ENCODE assay signal across 1 cellular context in the genomic region with DNA sequence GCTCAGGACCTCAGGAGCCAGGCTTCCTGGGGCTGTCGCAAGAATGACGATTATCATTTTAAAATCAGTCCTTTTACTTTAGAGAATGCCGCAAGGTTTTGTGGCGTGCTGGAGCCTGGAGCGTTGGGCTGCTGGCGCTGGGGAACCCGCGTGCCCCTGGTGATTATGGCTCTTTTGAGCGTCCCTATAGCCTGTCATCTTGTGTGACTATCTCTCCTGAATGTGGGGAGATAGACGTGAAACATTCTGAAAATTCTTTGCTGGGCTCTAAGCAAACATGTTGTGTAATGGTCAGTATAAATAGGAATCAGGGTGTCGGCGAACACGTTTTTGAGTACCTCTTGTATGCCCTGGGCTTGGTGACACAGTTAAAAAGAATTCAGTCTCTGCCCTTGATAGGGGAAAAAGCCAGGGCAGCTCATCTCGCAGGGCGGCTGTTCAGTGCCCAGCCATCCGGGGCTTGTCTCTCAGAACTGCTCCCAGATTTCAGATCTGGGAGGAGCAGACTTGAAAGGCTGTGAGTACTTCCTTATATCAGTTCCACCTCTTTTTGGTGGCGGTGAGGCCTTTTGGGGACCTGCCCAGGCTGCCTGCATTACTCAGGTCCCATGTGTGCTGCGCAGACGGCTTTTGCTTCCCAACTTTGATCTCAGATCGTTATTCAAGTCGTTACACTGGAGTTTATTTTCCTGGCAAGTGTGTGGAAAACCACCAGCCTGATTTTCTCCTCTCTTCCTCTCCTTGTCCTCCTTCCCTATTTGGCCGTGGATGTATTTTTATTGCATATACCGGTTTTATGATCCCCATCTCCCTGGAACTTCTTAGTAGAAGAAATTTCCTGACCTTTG.
TF ChIP-seq lines count a peak whose summit lies in the region.

No MANE protein-coding gene starts in this region.

TF ChIP-seq in HepG2, 621 proteins besides CTCF, POLR2A, EP300 and RAD21 (continued from another document and continues in another):
- TF ChIP-seq, protein P1, sequence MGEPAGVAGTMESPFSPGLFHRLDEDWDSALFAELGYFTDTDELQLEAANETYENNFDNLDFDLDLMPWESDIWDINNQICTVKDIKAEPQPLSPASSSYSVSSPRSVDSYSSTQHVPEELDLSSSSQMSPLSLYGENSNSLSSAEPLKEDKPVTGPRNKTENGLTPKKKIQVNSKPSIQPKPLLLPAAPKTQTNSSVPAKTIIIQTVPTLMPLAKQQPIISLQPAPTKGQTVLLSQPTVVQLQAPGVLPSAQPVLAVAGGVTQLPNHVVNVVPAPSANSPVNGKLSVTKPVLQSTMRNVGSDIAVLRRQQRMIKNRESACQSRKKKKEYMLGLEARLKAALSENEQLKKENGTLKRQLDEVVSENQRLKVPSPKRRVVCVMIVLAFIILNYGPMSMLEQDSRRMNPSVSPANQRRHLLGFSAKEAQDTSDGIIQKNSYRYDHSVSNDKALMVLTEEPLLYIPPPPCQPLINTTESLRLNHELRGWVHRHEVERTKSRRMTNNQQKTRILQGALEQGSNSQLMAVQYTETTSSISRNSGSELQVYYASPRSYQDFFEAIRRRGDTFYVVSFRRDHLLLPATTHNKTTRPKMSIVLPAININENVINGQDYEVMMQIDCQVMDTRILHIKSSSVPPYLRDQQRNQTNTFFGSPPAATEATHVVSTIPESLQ (CRISPR knock-in tag; conservative IDR thresholded peaks at IDR 0.05), result no peak; the same call in 1 of the 2 replicates
- TF ChIP-seq ZNF609 (CRISPR knock-in tag; IDR thresholded peaks at IDR 0.05; ENCODE audit: borderline replicate concordance) (peak; percentile 84; the same call in 1 of the 2 replicates), GZF1 (CRISPR knock-in tag; IDR thresholded peaks at IDR 0.05) (no peak), ZNF614 (CRISPR knock-in tag; IDR thresholded peaks at IDR 0.05; ENCODE audit: borderline replicate concordance) (peak; percentile 96), EZH2 (conservative IDR thresholded peaks at IDR 0.05; ENCODE audit: low read depth, low read length) (no peak), ZNF431 (CRISPR knock-in tag; IDR thresholded peaks at IDR 0.05; ENCODE audit: borderline replicate concordance, low read depth) (peak; percentile 33; the same call in 1 of the 2 replicates), MEIS1 (CRISPR knock-in tag; IDR thresholded peaks at IDR 0.05; ENCODE audit: borderline replicate concordance) (no peak), ZBTB3 (CRISPR knock-in tag; IDR thresholded peaks at IDR 0.05; ENCODE audit: borderline replicate concordance, low read depth) (no peak), HDAC1 (CRISPR knock-in tag; IDR thresholded peaks at IDR 0.05) (peak; percentile 79), JUN (CRISPR knock-in tag; IDR thresholded peaks at IDR 0.05) (peak; percentile 93), BRD4 (CRISPR knock-in tag; IDR thresholded peaks at IDR 0.05) (no peak), HNRNPK (IDR thresholded peaks at IDR 0.05; ENCODE audit: low read depth, low read length, poor library complexity, severe bottlenecking) (no peak), BORCS8-MEF2B (CRISPR knock-in tag; IDR thresholded peaks at IDR 0.05) (no peak), NR3C1 (CRISPR knock-in tag; IDR thresholded peaks at IDR 0.05) (no peak), TOPORS (CRISPR knock-in tag; IDR thresholded peaks at IDR 0.05) (no peak), ELF3 (CRISPR knock-in tag; IDR thresholded peaks at IDR 0.05) (peak; percentile 94), REXO4 (CRISPR knock-in tag; IDR thresholded peaks at IDR 0.05; ENCODE audit: borderline replicate concordance) (no peak), FOXO1 (CRISPR knock-in tag; IDR thresholded peaks at IDR 0.05) (peak; percentile 87; the same call in 1 of the 2 replicates), ARNT (IDR thresholded peaks at IDR 0.05) (no peak), ATF5 (CRISPR knock-in tag; IDR thresholded peaks at IDR 0.05; ENCODE audit: low read depth) (no peak; the same call in 1 of the 2 replicates), PCBP2 (optimal IDR thresholded peaks at IDR 0.05; ENCODE audit: low read depth, low read length, poor library complexity, severe bottlenecking) (no peak), SAP130 (CRISPR knock-in tag; IDR thresholded peaks at IDR 0.05; ENCODE audit: low read depth) (peak; percentile 97), ZFP82 (CRISPR knock-in tag; IDR thresholded peaks at IDR 0.05; ENCODE audit: borderline replicate concordance) (0 out of 2 replicates have a peak, but pooled peaks have one; percentile 28), ZFP41 (CRISPR knock-in tag; IDR thresholded peaks at IDR 0.05; ENCODE audit: borderline replicate concordance) (no peak), LCORL (IDR thresholded peaks at IDR 0.05) (peak; percentile 80; the same call in 1 of the 2 replicates), LCORL (CRISPR knock-in tag; IDR thresholded peaks at IDR 0.05) (peak; percentile 98), PRMT3 (CRISPR knock-in tag; IDR thresholded peaks at IDR 0.05; ENCODE audit: borderline replicate concordance, low read depth) (no peak), SNAPC5 (CRISPR knock-in tag; IDR thresholded peaks at IDR 0.05; ENCODE audit: borderline replicate concordance) (no peak; the same call in 1 of the 2 replicates), FOXA3 (CRISPR knock-in tag; IDR thresholded peaks at IDR 0.05) (peak; percentile 96)
- TF ChIP-seq, protein P2, sequence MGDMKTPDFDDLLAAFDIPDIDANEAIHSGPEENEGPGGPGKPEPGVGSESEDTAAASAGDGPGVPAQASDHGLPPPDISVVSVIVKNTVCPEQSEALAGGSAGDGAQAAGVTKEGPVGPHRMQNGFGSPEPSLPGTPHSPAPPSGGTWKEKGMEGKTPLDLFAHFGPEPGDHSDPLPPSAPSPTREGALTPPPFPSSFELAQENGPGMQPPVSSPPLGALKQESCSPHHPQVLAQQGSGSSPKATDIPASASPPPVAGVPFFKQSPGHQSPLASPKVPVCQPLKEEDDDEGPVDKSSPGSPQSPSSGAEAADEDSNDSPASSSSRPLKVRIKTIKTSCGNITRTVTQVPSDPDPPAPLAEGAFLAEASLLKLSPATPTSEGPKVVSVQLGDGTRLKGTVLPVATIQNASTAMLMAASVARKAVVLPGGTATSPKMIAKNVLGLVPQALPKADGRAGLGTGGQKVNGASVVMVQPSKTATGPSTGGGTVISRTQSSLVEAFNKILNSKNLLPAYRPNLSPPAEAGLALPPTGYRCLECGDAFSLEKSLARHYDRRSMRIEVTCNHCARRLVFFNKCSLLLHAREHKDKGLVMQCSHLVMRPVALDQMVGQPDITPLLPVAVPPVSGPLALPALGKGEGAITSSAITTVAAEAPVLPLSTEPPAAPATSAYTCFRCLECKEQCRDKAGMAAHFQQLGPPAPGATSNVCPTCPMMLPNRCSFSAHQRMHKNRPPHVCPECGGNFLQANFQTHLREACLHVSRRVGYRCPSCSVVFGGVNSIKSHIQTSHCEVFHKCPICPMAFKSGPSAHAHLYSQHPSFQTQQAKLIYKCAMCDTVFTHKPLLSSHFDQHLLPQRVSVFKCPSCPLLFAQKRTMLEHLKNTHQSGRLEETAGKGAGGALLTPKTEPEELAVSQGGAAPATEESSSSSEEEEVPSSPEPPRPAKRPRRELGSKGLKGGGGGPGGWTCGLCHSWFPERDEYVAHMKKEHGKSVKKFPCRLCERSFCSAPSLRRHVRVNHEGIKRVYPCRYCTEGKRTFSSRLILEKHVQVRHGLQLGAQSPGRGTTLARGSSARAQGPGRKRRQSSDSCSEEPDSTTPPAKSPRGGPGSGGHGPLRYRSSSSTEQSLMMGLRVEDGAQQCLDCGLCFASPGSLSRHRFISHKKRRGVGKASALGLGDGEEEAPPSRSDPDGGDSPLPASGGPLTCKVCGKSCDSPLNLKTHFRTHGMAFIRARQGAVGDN (CRISPR knock-in tag; IDR thresholded peaks at IDR 0.05), result peak; percentile 58
- TF ChIP-seq, protein P3, sequence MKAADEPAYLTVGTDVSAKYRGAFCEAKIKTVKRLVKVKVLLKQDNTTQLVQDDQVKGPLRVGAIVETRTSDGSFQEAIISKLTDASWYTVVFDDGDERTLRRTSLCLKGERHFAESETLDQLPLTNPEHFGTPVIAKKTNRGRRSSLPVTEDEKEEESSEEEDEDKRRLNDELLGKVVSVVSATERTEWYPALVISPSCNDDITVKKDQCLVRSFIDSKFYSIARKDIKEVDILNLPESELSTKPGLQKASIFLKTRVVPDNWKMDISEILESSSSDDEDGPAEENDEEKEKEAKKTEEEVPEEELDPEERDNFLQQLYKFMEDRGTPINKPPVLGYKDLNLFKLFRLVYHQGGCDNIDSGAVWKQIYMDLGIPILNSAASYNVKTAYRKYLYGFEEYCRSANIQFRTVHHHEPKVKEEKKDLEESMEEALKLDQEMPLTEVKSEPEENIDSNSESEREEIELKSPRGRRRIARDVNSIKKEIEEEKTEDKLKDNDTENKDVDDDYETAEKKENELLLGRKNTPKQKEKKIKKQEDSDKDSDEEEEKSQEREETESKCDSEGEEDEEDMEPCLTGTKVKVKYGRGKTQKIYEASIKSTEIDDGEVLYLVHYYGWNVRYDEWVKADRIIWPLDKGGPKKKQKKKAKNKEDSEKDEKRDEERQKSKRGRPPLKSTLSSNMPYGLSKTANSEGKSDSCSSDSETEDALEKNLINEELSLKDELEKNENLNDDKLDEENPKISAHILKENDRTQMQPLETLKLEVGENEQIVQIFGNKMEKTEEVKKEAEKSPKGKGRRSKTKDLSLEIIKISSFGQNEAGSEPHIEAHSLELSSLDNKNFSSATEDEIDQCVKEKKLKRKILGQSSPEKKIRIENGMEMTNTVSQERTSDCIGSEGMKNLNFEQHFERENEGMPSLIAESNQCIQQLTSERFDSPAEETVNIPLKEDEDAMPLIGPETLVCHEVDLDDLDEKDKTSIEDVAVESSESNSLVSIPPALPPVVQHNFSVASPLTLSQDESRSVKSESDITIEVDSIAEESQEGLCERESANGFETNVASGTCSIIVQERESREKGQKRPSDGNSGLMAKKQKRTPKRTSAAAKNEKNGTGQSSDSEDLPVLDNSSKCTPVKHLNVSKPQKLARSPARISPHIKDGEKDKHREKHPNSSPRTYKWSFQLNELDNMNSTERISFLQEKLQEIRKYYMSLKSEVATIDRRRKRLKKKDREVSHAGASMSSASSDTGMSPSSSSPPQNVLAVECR (CRISPR knock-in tag; IDR thresholded peaks at IDR 0.05; ENCODE audit: borderline replicate concordance), result peak; percentile 80; the same call in 1 of the 2 replicates
- TF ChIP-seq, protein P4, sequence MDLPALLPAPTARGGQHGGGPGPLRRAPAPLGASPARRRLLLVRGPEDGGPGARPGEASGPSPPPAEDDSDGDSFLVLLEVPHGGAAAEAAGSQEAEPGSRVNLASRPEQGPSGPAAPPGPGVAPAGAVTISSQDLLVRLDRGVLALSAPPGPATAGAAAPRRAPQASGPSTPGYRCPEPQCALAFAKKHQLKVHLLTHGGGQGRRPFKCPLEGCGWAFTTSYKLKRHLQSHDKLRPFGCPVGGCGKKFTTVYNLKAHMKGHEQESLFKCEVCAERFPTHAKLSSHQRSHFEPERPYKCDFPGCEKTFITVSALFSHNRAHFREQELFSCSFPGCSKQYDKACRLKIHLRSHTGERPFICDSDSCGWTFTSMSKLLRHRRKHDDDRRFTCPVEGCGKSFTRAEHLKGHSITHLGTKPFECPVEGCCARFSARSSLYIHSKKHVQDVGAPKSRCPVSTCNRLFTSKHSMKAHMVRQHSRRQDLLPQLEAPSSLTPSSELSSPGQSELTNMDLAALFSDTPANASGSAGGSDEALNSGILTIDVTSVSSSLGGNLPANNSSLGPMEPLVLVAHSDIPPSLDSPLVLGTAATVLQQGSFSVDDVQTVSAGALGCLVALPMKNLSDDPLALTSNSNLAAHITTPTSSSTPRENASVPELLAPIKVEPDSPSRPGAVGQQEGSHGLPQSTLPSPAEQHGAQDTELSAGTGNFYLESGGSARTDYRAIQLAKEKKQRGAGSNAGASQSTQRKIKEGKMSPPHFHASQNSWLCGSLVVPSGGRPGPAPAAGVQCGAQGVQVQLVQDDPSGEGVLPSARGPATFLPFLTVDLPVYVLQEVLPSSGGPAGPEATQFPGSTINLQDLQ (CRISPR knock-in tag; IDR thresholded peaks at IDR 0.05), result peak; percentile 78
